25 cellular contexts compared by ENCODE assay signal in genomic region chr10:119343001-119343601, GRCh38.
A peak's percentile ranks its signal among the peaks of the same experiment; 100 is the strongest.
DNase-seq lines count a peak whose midpoint lies in the region; TF ChIP-seq lines count a peak whose summit lies in the region.
"Had no signal": no experiment of that assay in that cellular context is flagged by ENCODE, and none has a peak within 500 bp of the region (broad histone marks: within the 10 kb centered on the region; RNA-seq: fewer than 3 reads in every experiment).

No MANE protein-coding gene starts in this region.

- H3K27ac ChIP-seq in WERI-Rb-1 (peak overlapping the region; percentile 56), left ventricle myocardium inferior (replicated peaks) (peak overlapping the region; percentile 93), coronary artery (no peak overlapping the region)
- H3K27ac ChIP-seq: 22Rv1, breast epithelium, testis, vagina had no signal

- no peaks in the 10 kb centered on the region for H3K27me3 ChIP-seq in WERI-Rb-1 (ENCODE audit: insufficient read depth, low read depth, severe bottlenecking)
- no peaks in the 10 kb centered on the region for H3K27me3 ChIP-seq in left ventricle myocardium inferior (ENCODE audit: low read depth)
- H3K27me3 ChIP-seq: breast epithelium, gastroesophageal sphincter, MG63, Peyer's patch, testis, vagina had no signal

- H3K9me3 ChIP-seq in WERI-Rb-1 (ENCODE audit: severe bottlenecking) = no peaks in the 10 kb centered on the region
- no peaks in the 10 kb centered on the region for H3K9me3 ChIP-seq in left ventricle myocardium inferior (replicated peaks)
- H3K9me3 ChIP-seq: breast epithelium, gastroesophageal sphincter, MG63, Peyer's patch, testis, vagina had no signal

- DNase-seq in NCI-H2171 treated with DMSO at 0.1 percent for 48 hours (lab: John Stamatoyannopoulos, UW) = peak; percentile 29
- no peak for DNase-seq in NCI-H2171 (lab: John Stamatoyannopoulos, UW)
- no peak for DNase-seq in WERI-Rb-1
- no peak for DNase-seq in left ventricle myocardium inferior
- peak; percentile 22 for DNase-seq in posterior vena cava (ENCODE audit: low spot score)
- DNase-seq in coronary artery (ENCODE audit: low spot score) = no peak
- no peak for DNase-seq in NCI-H2196 treated with DMSO at 0.1 percent for 48 hours (lab: John Stamatoyannopoulos, UW; ENCODE audit: unreplicated experiment)
- DNase-seq in foreskin melanocyte = no peak
- DNase-seq: activated CD4-positive, alpha-beta T cell treated with anti-CD3 and anti-CD28 coated beads, Interleukin-2, amount 50 U/mL, for 4 hours; activated CD4-positive, CD25-positive, alpha-beta regulatory T cell; activated naive CD4-positive, alpha-beta T cell treated with anti-CD3 and anti-CD28 coated beads, Interleukin-2, amount 50 U/mL, for 16 hours; Calu3; cortex of kidney; HCEC 1CT; MG63; NCI-H1417; NCI-H2107; stimulated activated naive CD4-positive, alpha-beta T cell treated with Interleukin-2 at 50 U/mL for 16 hours; testis had no signal

- H3K4me3 ChIP-seq in WERI-Rb-1 (ENCODE audit: low read depth, low read length) = no peak overlapping the region
- no peak overlapping the region for H3K4me3 ChIP-seq in left ventricle myocardium inferior
- no peak overlapping the region for H3K4me3 ChIP-seq in coronary artery
- H3K4me3 ChIP-seq: breast epithelium, gastroesophageal sphincter, K562, MG63, Peyer's patch, testis, vagina had no signal

- intact Hi-C loops in left ventricle myocardium inferior (cut with micrococcal nuclease) (no loop called here), posterior vena cava (cut with DNase I) (no loop called here)

- H3K36me3 ChIP-seq in WERI-Rb-1 (no peaks in the 10 kb centered on the region; the same call in 1 of the 2 replicates), left ventricle myocardium inferior (peaks cover 7% of the 10 kb centered on the region)
- H3K36me3 ChIP-seq: breast epithelium, gastroesophageal sphincter, MG63, Peyer's patch, vagina had no signal

- TF ChIP-seq CTCF in WERI-Rb-1 (IDR thresholded peaks at IDR 0.05; ENCODE audit: low read depth, low read length) (no peak), left ventricle myocardium inferior (IDR thresholded peaks at IDR 0.05; ENCODE audit: borderline replicate concordance) (no peak), coronary artery (IDR thresholded peaks at IDR 0.05) (no peak)

- peaks cover 94% of the 10 kb centered on the region for H3K4me1 ChIP-seq in left ventricle myocardium inferior
- H3K4me1 ChIP-seq: breast epithelium, testis had no signal

Comparison
In these comparisons a context has a peak if more than half of its experiments do, and no peak if none do; other contexts are left out.
1. DNase-seq: peak in NCI-H2171 treated with DMSO at 0.1 percent for 48 hours (single experiment) and posterior vena cava (single experiment); none in NCI-H2171 (single experiment), WERI-Rb-1 (single experiment), left ventricle myocardium inferior (single experiment), coronary artery (single experiment), NCI-H2196 treated with DMSO at 0.1 percent for 48 hours (single experiment) and foreskin melanocyte (single experiment).
2. H3K27ac ChIP-seq: peak in WERI-Rb-1 (single experiment) and left ventricle myocardium inferior (single experiment); none in coronary artery (0 of 2).